ENCODE assay signal across 20 cellular contexts in genomic region chr1:201985355-201985754, GRCh38. TPM values are rescaled to one million over a fixed set of nuclear protein-coding genes. Genes with fewer than 3 reads are reported as not detected.
DNase-seq lines count a peak whose midpoint lies in the region; ATAC-seq and TF ChIP-seq lines count a peak whose summit lies in the region.
"Had no signal": no experiment of that assay in that cellular context is flagged by ENCODE, and none has a peak within 500 bp of the region (broad histone marks: within the 10 kb centered on the region; RNA-seq: fewer than 3 reads in every experiment).

No MANE protein-coding gene starts in this region.

- H3K4me1 ChIP-seq in thyroid gland: peaks cover 22 to 26% of the 10 kb centered on the region in 2 donors

- H3K9me3 Mint-ChIP-seq in CD4-positive, alpha-beta T cell: no peaks in the 10 kb centered on the region
- H3K9me3 Mint-ChIP-seq: CD8-positive, alpha-beta T cell; H9 had no signal

- no peak overlapping the region for H3K27ac ChIP-seq in CD4-positive, alpha-beta T cell (ENCODE audit: low read depth, low read length)
- peak overlapping the region in 2 of 3 donors; percentile 31 to 41 for H3K27ac ChIP-seq in thyroid gland
- H3K27ac ChIP-seq: Peyer's patch had no signal

- TF ChIP-seq POLR2A in thyroid gland (IDR thresholded peaks at IDR 0.05): no peak

- TF ChIP-seq CTCF in CD4-positive, alpha-beta T cell (IDR thresholded peaks at IDR 0.05): no peak
- no peak for TF ChIP-seq CTCF in thyroid gland (IDR thresholded peaks at IDR 0.05)

- 52 to 86% methylated on average over 2 of the region's 2 CpGs for WGBS in thyroid gland, 2 donors

- H3K27me3 ChIP-seq in CD4-positive, alpha-beta T cell (ENCODE audit: control insufficient read depth, insufficient read depth, low read length): no peaks in the 10 kb centered on the region
- H3K27me3 ChIP-seq in thyroid gland: no peaks in the 10 kb centered on the region
- H3K27me3 ChIP-seq: MG63, Peyer's patch had no signal

- no peaks in the 10 kb centered on the region for H3K27me3 Mint-ChIP-seq in CD4-positive, alpha-beta T cell

- no peak overlapping the region for H3K27ac Mint-ChIP-seq in CD4-positive, alpha-beta T cell
- H3K27ac Mint-ChIP-seq: CD8-positive, alpha-beta T cell; H9 had no signal

- no peak overlapping the region for H3K4me3 ChIP-seq in thyroid gland (replicated peaks in 1 of 3)
- H3K4me3 ChIP-seq: MG63, Peyer's patch had no signal

- no peaks in the 10 kb centered on the region for H3K9me3 ChIP-seq in CD4-positive, alpha-beta T cell (ENCODE audit: control insufficient read depth, low read length)
- H3K9me3 ChIP-seq in thyroid gland: no peaks in the 10 kb centered on the region
- H3K9me3 ChIP-seq: MG63, Peyer's patch had no signal

- DNase-seq in CD4-positive, alpha-beta T cell: no peak
- DNase-seq in NCI-H2171 (lab: John Stamatoyannopoulos, UW) (peak; percentile 16), mesenteric fat pad (ENCODE audit: low spot score) (peak; percentile 28), thyroid gland (no peak), GDM1 (lab: John Stamatoyannopoulos, UW) (no peak), NCI-H2107 (lab: John Stamatoyannopoulos, UW) (no peak)
- DNase-seq: CD8-positive, alpha-beta T cell; DMS79; H9; IMR-90; MG63; NCI-H1048; NCI-H1436 treated with DMSO at 0.1 percent for 48 hours; NCI-H2029 treated with DMSO at 0.1 percent for 48 hours; NCI-H510A; NCI-H748 treated with DMSO at 0.1 percent for 48 hours; NK-92 treated with Interleukin-12 subunit alpha and Interleukin-12 subunit beta, amount 100 ng/mL, for 24 hours; Right ventricle myocardium superior had no signal

- POLR2A ChIA-PET in CD4-positive, alpha-beta T cell (lab: Charles Lee): no interaction called here

- H3K36me3 ChIP-seq in thyroid gland: peaks cover 4 to 11% of the 10 kb centered on the region in 2 donors

- H3K36me3 Mint-ChIP-seq in CD4-positive, alpha-beta T cell (ENCODE audit: low read depth): peaks cover 30% of the 10 kb centered on the region

- ATAC-seq in CD4-positive, alpha-beta T cell (ENCODE audit: poor library complexity): no peak
- no peak for ATAC-seq in HG03280 (IDR thresholded peaks at IDR 0.05; ENCODE audit: unreplicated experiment)
- ATAC-seq: CD8-positive, alpha-beta T cell had no signal

- peaks cover 26% of the 10 kb centered on the region for H3K4me1 Mint-ChIP-seq in CD4-positive, alpha-beta T cell (ENCODE audit: low read depth)

- intact Hi-C loops in CD4-positive, alpha-beta T cell (cut with DNase I, micrococcal nuclease): no loop called here
- intact Hi-C loops in thyroid gland (cut with DNase I): no loop called here

- CTCF ChIA-PET in CD4-positive, alpha-beta T cell (lab: Charles Lee): interaction anchor here (1.2 kb wide), 1 partner anchor 14 kb away, joined by 3 read pairs; no protein-coding TSS in a partner anchor

- peak overlapping the region; percentile 42 for H3K4me3 Mint-ChIP-seq in CD4-positive, alpha-beta T cell
- H3K4me3 Mint-ChIP-seq: CD8-positive, alpha-beta T cell; H9 had no signal

RNA-seq across cellular contexts. Expression of gene RNPEP, which starts 2.9 kb away (rescaled TPM):
- 10 to 100 TPM; 19.9 to 20.8 TPM for total RNA-seq in CD4-positive, alpha-beta T cell
- total RNA-seq in mesenteric fat pad (40.7 TPM), thyroid gland (10 to 100 TPM; 61.4 to 98.1 (median 85.7) TPM)

RNA-seq across cellular contexts. Expression of gene ELF3, which starts 25.0 kb away (rescaled TPM):
- total RNA-seq in CD4-positive, alpha-beta T cell: 1 to 10 TPM; 2.0 to 2.7 TPM
- total RNA-seq in mesenteric fat pad (1.9 TPM), thyroid gland (10 to 100 TPM in 2 of 4 donors, 1 to 10 TPM in 2; 6.6 to 28.8 (median 12.6) TPM)

RNA-seq across cellular contexts. Expression of gene TIMM17A, which starts 30.1 kb away (rescaled TPM):
- 10 to 100 TPM; 46.2 to 49.6 TPM for total RNA-seq in CD4-positive, alpha-beta T cell
- total RNA-seq in mesenteric fat pad (61.7 TPM), thyroid gland (10 to 100 TPM; 34.7 to 46.8 (median 40.1) TPM)

RNA-seq across cellular contexts. Expression of gene LMOD1, which starts 39.0 kb away (rescaled TPM):
- not detected for total RNA-seq in CD4-positive, alpha-beta T cell
- total RNA-seq in mesenteric fat pad: 26.5 TPM
- 10 to 100 TPM; 30.6 to 50.0 (median 35.9) TPM for total RNA-seq in thyroid gland
- total RNA-seq: CD8-positive, alpha-beta T cell had no signal

Comparison
In these comparisons a context has a peak if more than half of its experiments do, and no peak if none do; other contexts are left out.
1. DNase-seq: peak in NCI-H2171 (single experiment) and mesenteric fat pad (single experiment); none in CD4-positive, alpha-beta T cell (0 of 10), thyroid gland (0 of 2), GDM1 (single experiment) and NCI-H2107 (single experiment).